8 cellular contexts compared by ENCODE assay signal in genomic region chr9:126860757-126861466, GRCh38. TPM values are rescaled to one million over a fixed set of nuclear protein-coding genes. Genes with fewer than 3 reads are reported as not detected.
A peak's percentile ranks its signal among the peaks of the same experiment; 100 is the strongest.
DNase-seq lines count a peak whose midpoint lies in the region; ATAC-seq, FAIRE-seq and TF ChIP-seq lines count a peak whose summit lies in the region.

No MANE protein-coding gene starts in this region.

- FAIRE-seq in HepG2 (lab: Jason Lieb, UNC) = no peak

- no peak for TF ChIP-seq RAD21 in HepG2 (CRISPR knock-in tag; IDR thresholded peaks at IDR 0.05)

- POLR2A ChIA-PET in RWPE1 (lab: Yijun Ruan, JAX; ENCODE audit: low non-redundant PET) = no interaction called here
- POLR2A ChIA-PET in HepG2 (lab: Yijun Ruan, JAX) = no interaction called here

- H3K4me2 ChIP-seq in HepG2 (ENCODE audit: low read depth, low read length) = peak overlapping the region; percentile 86

- H3K9ac ChIP-seq in HepG2 (ENCODE audit: insufficient read depth, low read depth, low read length) = peak overlapping the region; percentile 78
- H3K9ac ChIP-seq in subcutaneous abdominal adipose tissue (ENCODE audit: low read length in 5 of 5) = peak overlapping the region; percentile 68 to 92 (median 88)

- DNase-seq in NCI-H82 (lab: John Stamatoyannopoulos, UW) (peak; percentile 47), NCI-H82 treated with DMSO at 0.1 percent for 48 hours (lab: John Stamatoyannopoulos, UW; ENCODE audit: unreplicated experiment) (no peak), RWPE1 (ENCODE audit: low spot score) (peak; percentile 42), cardiac fibroblast (ENCODE audit: low read depth in 2 of 2) (peak in 1 of 2 donors; percentile 29), HepG2 (ENCODE audit: low spot score) (no peak), NCI-H2029 (lab: John Stamatoyannopoulos, UW) (no peak)

- 0 out of 2 replicates have a peak, but pooled peaks cover 8% of the 10 kb centered on the region for H4K20me1 ChIP-seq in HepG2 (ENCODE audit: insufficient read depth, low read length)

- H3K36me3 ChIP-seq in HepG2 (replicated peaks in 1 of 2; ENCODE audit: control insufficient read depth in 1 of 2, insufficient read depth in 2 of 2, low read length in 2 of 2) (peaks cover 5 to 19% of the 10 kb centered on the region in 2 experiments), subcutaneous abdominal adipose tissue (ENCODE audit: control insufficient read depth in 5 of 5, insufficient read depth in 5 of 5, low read length in 5 of 5) (peaks cover 5 to 17% (median 9%) of the 10 kb centered on the region in 5 donors)

- H3K27me3 ChIP-seq in HepG2 (ENCODE audit: control insufficient read depth in 1 of 2, insufficient read depth in 2 of 2, low read length in 2 of 2) (no peaks in the 10 kb centered on the region; a peak in 2 of 5 replicates), subcutaneous abdominal adipose tissue (ENCODE audit: control insufficient read depth in 5 of 5, insufficient read depth in 4 of 5, low read length in 5 of 5) (peaks cover 0 to under 1% (median 0%) of the 10 kb centered on the region in 5 donors)

- H3K4me3 ChIP-seq in cardiac fibroblast (replicated peaks in 1 of 2; ENCODE audit: low read depth in 2 of 2, low read length in 2 of 2) (peak overlapping the region; percentile 75 to 89), HepG2 (replicated peaks in 1 of 3; ENCODE audit: insufficient read depth in 1 of 3, low read depth in 2 of 3, low read length in 3 of 3) (peak overlapping the region; percentile 80 to 93 (median 89)), subcutaneous abdominal adipose tissue (ENCODE audit: low read depth in 1 of 5, low read length in 5 of 5) (peak overlapping the region; percentile 80 to 91 (median 84))

- in situ Hi-C loops in HepG2 (cut with HindIII; ENCODE audit: extremely low pct_ligation_motif_present, low pct_unique_long_range_greater_than_20kb) = no loop called here

- H3K79me2 ChIP-seq in HepG2 (ENCODE audit: insufficient read depth, low read length) = peaks cover 35% of the 10 kb centered on the region

- peaks cover 31% of the 10 kb centered on the region for H3K4me1 ChIP-seq in HepG2 (ENCODE audit: insufficient read depth, low read length)
- peaks cover 9 to 39% (median 34%) of the 10 kb centered on the region in 5 donors for H3K4me1 ChIP-seq in subcutaneous abdominal adipose tissue (ENCODE audit: control insufficient read depth in 5 of 5, insufficient read depth in 5 of 5, low read length in 5 of 5)

- no TSS peak for BruUV-seq in HepG2 (replicated peaks; lab: Mats Ljungman, UMichigan)

- ATAC-seq in HG02943 (IDR thresholded peaks at IDR 0.05; ENCODE audit: low read depth, unreplicated experiment) (peak; percentile 45), HepG2 (peak; percentile 70)

- H3K27ac ChIP-seq in RWPE1 (peak overlapping the region; percentile 79), HepG2 (ENCODE audit: extremely low read length, insufficient read depth, low read length) (peak overlapping the region; percentile 66), subcutaneous abdominal adipose tissue (ENCODE audit: low read depth, low read length) (peak overlapping the region; percentile 86)

- no peaks in the 10 kb centered on the region for H3K9me3 ChIP-seq in HepG2 (ENCODE audit: low read length)
- no peaks in the 10 kb centered on the region for H3K9me3 ChIP-seq in subcutaneous abdominal adipose tissue (ENCODE audit: control insufficient read depth in 5 of 5, low read length in 5 of 5)

- no peak overlapping the region for H2AFZ ChIP-seq in HepG2 (ENCODE audit: low read length)

- no peak for TF ChIP-seq CTCF in RWPE1 (conservative IDR thresholded peaks at IDR 0.05; ENCODE audit: low read depth)
- no peak for TF ChIP-seq CTCF in cardiac fibroblast (IDR thresholded peaks at IDR 0.05; ENCODE audit: low read depth, low read length)
- no peak for TF ChIP-seq CTCF in HepG2 (CRISPR knock-in tag; IDR thresholded peaks at IDR 0.05)

- no peak for TF ChIP-seq POLR2A in HepG2 (IDR thresholded peaks at IDR 0.05; ENCODE audit: insufficient read depth in 1 of 2, low read depth in 2 of 2, low read length in 2 of 2)

- intact Hi-C loops in HepG2 (cut with micrococcal nuclease; ENCODE audit: unreplicated experiment) = no loop called here

- WGBS in HepG2 (ENCODE audit: low lambda C conversion rate) = 2% methylated on average over 11 of the region's 71 CpGs

- TF ChIP-seq EP300 in HepG2 (IDR thresholded peaks at IDR 0.05; ENCODE audit: low read depth in 2 of 2, low read length in 2 of 2) = no peak
- no peak for TF ChIP-seq EP300 in HepG2 (CRISPR knock-in tag; IDR thresholded peaks at IDR 0.05; ENCODE audit: borderline replicate concordance)

- CTCF ChIA-PET in RWPE1 (lab: Yijun Ruan, JAX) = interaction anchor here (0.6 to 2.0 kb wide), 5 partner anchors 8 to 97 kb away, joined by 3 to 6 read pairs (median 4); no protein-coding TSS in a partner anchor
- CTCF ChIA-PET in HepG2 (lab: Yijun Ruan, JAX; ENCODE audit: low intra/inter-chr PET ratio, low total read pairs) = no interaction called here

RNA-seq across cellular contexts. Expression of gene ZBTB34, which starts 0.5 kb away (rescaled TPM):
- 5.9 and 10.2 TPM in 2 replicates for total RNA-seq in HepG2 (2016; rRNA removed; fragmentation: Illumina TruSeq; extraction: Trizol)
- 0.53 and 0.61 TPM in 2 replicates for total RNA-seq in HepG2 (2016; cell fraction: cytosol; rRNA removed; fragmentation: Illumina TruSeq; extraction: Trizol; ENCODE audit: low read depth)
- total RNA-seq in HepG2 (2016; cell fraction: insoluble cytoplasmic fraction; rRNA removed; fragmentation: Illumina TruSeq; extraction: Trizol) = 5.8 and 9.1 TPM in 2 replicates
- 3.1 and 3.2 TPM in 2 replicates for total RNA-seq in HepG2 (2016; cell fraction: membrane; rRNA removed; fragmentation: Illumina TruSeq; extraction: Trizol)
- total RNA-seq in HepG2 (2016; cell fraction: nucleus; rRNA removed; fragmentation: Illumina TruSeq; extraction: Trizol) = 6.8 and 7.5 TPM in 2 replicates
- polyA plus RNA-seq in HepG2 (2011; rRNA removed) = 8.1 and 8.7 TPM in 2 replicates
- 4.2 and 6.5 TPM in 2 replicates for polyA plus RNA-seq in HepG2 (2011; cell fraction: cytosol; rRNA removed)
- polyA plus RNA-seq in HepG2 (2011; cell fraction: nucleus; rRNA removed) = 6.5 and 7.0 TPM in 2 replicates
- 4.7 and 4.8 TPM in 2 replicates for polyA plus RNA-seq in HepG2 (2012)
- polyA plus RNA-seq in HepG2 (2016; cell fraction: cytosol; fragmentation: Illumina TruSeq; extraction: Trizol; ENCODE audit: low read depth) = 0.17 TPM in 2 replicates
- 5.3 and 5.7 TPM in 2 replicates for polyA plus RNA-seq in HepG2 (2016; cell fraction: insoluble cytoplasmic fraction; fragmentation: Illumina TruSeq; extraction: Trizol; ENCODE audit: low read depth)
- 0.92 and 0.98 TPM in 2 replicates for polyA plus RNA-seq in HepG2 (2016; cell fraction: membrane; fragmentation: Illumina TruSeq; extraction: Trizol; ENCODE audit: low read depth)
- polyA plus RNA-seq in HepG2 (2016; cell fraction: nucleus; fragmentation: Illumina TruSeq; extraction: Trizol; ENCODE audit: insufficient read depth, low read depth) = 7.7 and 8.1 TPM in 2 replicates
- 12.3 and 20.4 TPM in 2 replicates for polyA minus RNA-seq in HepG2 (2011; rRNA and poly(A)+ RNA removed; ENCODE audit: low replicate concordance)
- polyA minus RNA-seq in HepG2 (2011; cell fraction: cytosol; rRNA and poly(A)+ RNA removed) = 7.8 and 9.6 TPM in 2 replicates
- 12.1 and 15.7 TPM in 2 replicates for polyA minus RNA-seq in HepG2 (2011; cell fraction: nucleus; rRNA and poly(A)+ RNA removed)

RNA-seq across cellular contexts. Expression of gene RALGPS1, which starts 53.7 kb away (rescaled TPM):
- total RNA-seq in HepG2 (2016; rRNA removed; fragmentation: Illumina TruSeq; extraction: Trizol) = 2.2 and 3.7 TPM in 2 replicates
- total RNA-seq in HepG2 (2016; cell fraction: cytosol; rRNA removed; fragmentation: Illumina TruSeq; extraction: Trizol; ENCODE audit: low read depth) = 2.5 and 3.0 TPM in 2 replicates
- 3.1 and 4.0 TPM in 2 replicates for total RNA-seq in HepG2 (2016; cell fraction: insoluble cytoplasmic fraction; rRNA removed; fragmentation: Illumina TruSeq; extraction: Trizol)
- 4.9 and 5.0 TPM in 2 replicates for total RNA-seq in HepG2 (2016; cell fraction: membrane; rRNA removed; fragmentation: Illumina TruSeq; extraction: Trizol)
- 7.5 and 9.4 TPM in 2 replicates for total RNA-seq in HepG2 (2016; cell fraction: nucleus; rRNA removed; fragmentation: Illumina TruSeq; extraction: Trizol)
- polyA plus RNA-seq in HepG2 (2011; rRNA removed) = 6.5 and 9.5 TPM in 2 replicates
- 3.0 and 5.8 TPM in 2 replicates for polyA plus RNA-seq in HepG2 (2011; cell fraction: cytosol; rRNA removed)
- 26.3 and 34.5 TPM in 2 replicates for polyA plus RNA-seq in HepG2 (2011; cell fraction: nucleus; rRNA removed)
- polyA plus RNA-seq in HepG2 (2012) = 11.9 and 13.3 TPM in 2 replicates
- 2.9 and 3.7 TPM in 2 replicates for polyA plus RNA-seq in HepG2 (2016; cell fraction: cytosol; fragmentation: Illumina TruSeq; extraction: Trizol; ENCODE audit: low read depth)
- polyA plus RNA-seq in HepG2 (2016; cell fraction: insoluble cytoplasmic fraction; fragmentation: Illumina TruSeq; extraction: Trizol; ENCODE audit: low read depth) = 2.8 and 3.2 TPM in 2 replicates
- polyA plus RNA-seq in HepG2 (2016; cell fraction: membrane; fragmentation: Illumina TruSeq; extraction: Trizol; ENCODE audit: low read depth) = 3.1 and 4.4 TPM in 2 replicates
- polyA plus RNA-seq in HepG2 (2016; cell fraction: nucleus; fragmentation: Illumina TruSeq; extraction: Trizol; ENCODE audit: insufficient read depth, low read depth) = 6.9 and 11.6 TPM in 2 replicates
- 7.3 and 9.6 TPM in 2 replicates for polyA minus RNA-seq in HepG2 (2011; rRNA and poly(A)+ RNA removed; ENCODE audit: low replicate concordance)
- 2.6 and 3.3 TPM in 2 replicates for polyA minus RNA-seq in HepG2 (2011; cell fraction: cytosol; rRNA and poly(A)+ RNA removed)
- polyA minus RNA-seq in HepG2 (2011; cell fraction: nucleus; rRNA and poly(A)+ RNA removed) = 15.6 and 26.6 TPM in 2 replicates

RNA-seq across cellular contexts. Expression of gene ZBTB43, which starts 56.1 kb away (rescaled TPM):
- 7.1 and 12.0 TPM in 2 replicates for total RNA-seq in HepG2 (2016; rRNA removed; fragmentation: Illumina TruSeq; extraction: Trizol)
- total RNA-seq in HepG2 (2016; cell fraction: cytosol; rRNA removed; fragmentation: Illumina TruSeq; extraction: Trizol; ENCODE audit: low read depth) = 0.51 and 0.71 TPM in 2 replicates
- total RNA-seq in HepG2 (2016; cell fraction: insoluble cytoplasmic fraction; rRNA removed; fragmentation: Illumina TruSeq; extraction: Trizol) = 10.2 and 10.7 TPM in 2 replicates
- 2.3 and 3.3 TPM in 2 replicates for total RNA-seq in HepG2 (2016; cell fraction: membrane; rRNA removed; fragmentation: Illumina TruSeq; extraction: Trizol)
- 7.2 and 11.1 TPM in 2 replicates for total RNA-seq in HepG2 (2016; cell fraction: nucleus; rRNA removed; fragmentation: Illumina TruSeq; extraction: Trizol)
- polyA plus RNA-seq in HepG2 (2011; rRNA removed) = 6.9 and 31.4 TPM in 2 replicates
- polyA plus RNA-seq in HepG2 (2011; cell fraction: cytosol; rRNA removed) = 3.4 and 4.4 TPM in 2 replicates
- 6.3 and 6.5 TPM in 2 replicates for polyA plus RNA-seq in HepG2 (2011; cell fraction: nucleus; rRNA removed)
- polyA plus RNA-seq in HepG2 (2012) = 4.7 and 5.8 TPM in 2 replicates
- polyA plus RNA-seq in HepG2 (2016; cell fraction: cytosol; fragmentation: Illumina TruSeq; extraction: Trizol; ENCODE audit: low read depth) = 0.08 and 0.10 TPM in 2 replicates
- polyA plus RNA-seq in HepG2 (2016; cell fraction: insoluble cytoplasmic fraction; fragmentation: Illumina TruSeq; extraction: Trizol; ENCODE audit: low read depth) = 4.9 and 6.7 TPM in 2 replicates
- polyA plus RNA-seq in HepG2 (2016; cell fraction: membrane; fragmentation: Illumina TruSeq; extraction: Trizol; ENCODE audit: low read depth) = 0.66 and 0.76 TPM in 2 replicates
- 10.4 and 12.2 TPM in 2 replicates for polyA plus RNA-seq in HepG2 (2016; cell fraction: nucleus; fragmentation: Illumina TruSeq; extraction: Trizol; ENCODE audit: insufficient read depth, low read depth)
- polyA minus RNA-seq in HepG2 (2011; rRNA and poly(A)+ RNA removed; ENCODE audit: low replicate concordance) = 9.9 and 46.2 TPM in 2 replicates
- 4.0 and 10.6 TPM in 2 replicates for polyA minus RNA-seq in HepG2 (2011; cell fraction: cytosol; rRNA and poly(A)+ RNA removed)
- polyA minus RNA-seq in HepG2 (2011; cell fraction: nucleus; rRNA and poly(A)+ RNA removed) = 7.5 and 9.6 TPM in 2 replicates

Comparison
In these comparisons a context has a peak if more than half of its experiments do, and no peak if none do; other contexts are left out.
1. DNase-seq: peak in NCI-H82 (single experiment) and RWPE1 (single experiment); none in NCI-H82 treated with DMSO at 0.1 percent for 48 hours (single experiment), HepG2 (single experiment) and NCI-H2029 (single experiment).
2. Peak in every context shown above with its lines, with median percentiles within 50 percentile points of each other: H3K27ac ChIP-seq and H3K4me3 ChIP-seq.